Comparison of ENCODE assay signal across 25 cellular contexts in genomic region chrY:19015213-19015612, GRCh38.
"Had no signal": no experiment of that assay in that cellular context is flagged by ENCODE, and none has a peak within 500 bp of the region (broad histone marks: within the 10 kb centered on the region; RNA-seq: fewer than 3 reads in every experiment).

No MANE protein-coding gene starts in this region.

- H3K27me3 ChIP-seq: stomach, suprapubic skin, testis, thyroid gland, tibial nerve, transverse colon, upper lobe of left lung, upper lobe of right lung, uterus, vagina had no signal

- H3K36me3 Mint-ChIP-seq: stimulated activated effector memory CD8-positive, alpha-beta T cell treated with anti-CD3 and anti-CD28 coated beads, Interleukin-12 subunit alpha, Interleukin-12 subunit beta, amount 100 ng/mL, for 72 hours; stimulated activated memory B cell treated with anti-CD40 and anti-IgM and Interleukin-4, amounts not matched to agents 10 μg/mL and 1 μg/mL and 100 μg/mL, for 72 hours; stimulated activated naive B cell treated with anti-CD40 and anti-IgM and Interleukin-4, amounts not matched to agents 10 μg/mL and 1 μg/mL and 100 μg/mL, for 72 hours; type B pancreatic cell had no signal

- H3K4me3 Mint-ChIP-seq: stimulated activated effector memory CD8-positive, alpha-beta T cell treated with anti-CD3 and anti-CD28 coated beads, Interleukin-12 subunit alpha, Interleukin-12 subunit beta, amount 100 ng/mL, for 72 hours; stimulated activated memory B cell treated with anti-CD40 and anti-IgM and Interleukin-4, amounts not matched to agents 10 μg/mL and 1 μg/mL and 100 μg/mL, for 72 hours; stimulated activated naive B cell treated with anti-CD40 and anti-IgM and Interleukin-4, amounts not matched to agents 10 μg/mL and 1 μg/mL and 100 μg/mL, for 72 hours; stimulated activated naive CD8-positive, alpha-beta T cell treated with anti-CD3 and anti-CD28 coated beads, Interleukin-15, amount 100 ng/mL, for 72 hours; stimulated activated naive CD8-positive, alpha-beta T cell treated with anti-CD3 and anti-CD28 coated beads, Interleukin-15, Interleukin-2, amounts not matched to agents 100 ng/mL and 50 ng/mL, for 24 hours; type B pancreatic cell had no signal

- H3K27me3 Mint-ChIP-seq: stimulated activated memory B cell treated with anti-CD40 and anti-IgM and Interleukin-4, amounts not matched to agents 10 μg/mL and 1 μg/mL and 100 μg/mL, for 72 hours; stimulated activated naive B cell treated with anti-CD40 and anti-IgM and Interleukin-4, amounts not matched to agents 10 μg/mL and 1 μg/mL and 100 μg/mL, for 72 hours; stimulated activated naive CD8-positive, alpha-beta T cell treated with anti-CD3 and anti-CD28 coated beads, Interleukin-15, amount 100 ng/mL, for 72 hours; stimulated activated naive CD8-positive, alpha-beta T cell treated with anti-CD3 and anti-CD28 coated beads, Interleukin-15, Interleukin-2, amounts not matched to agents 100 ng/mL and 50 ng/mL, for 24 hours; type B pancreatic cell had no signal

- H3K9me3 ChIP-seq: stomach, suprapubic skin, testis, thoracic aorta, thyroid gland, tibial nerve, transverse colon, upper lobe of left lung, upper lobe of right lung, uterus, vagina had no signal

- ATAC-seq: stimulated activated effector memory CD8-positive, alpha-beta T cell treated with anti-CD3 and anti-CD28 coated beads, Interleukin-12 subunit alpha, Interleukin-12 subunit beta, amount 100 ng/mL, for 72 hours; stimulated activated memory B cell treated with anti-CD40 and anti-IgM and Interleukin-4, amounts not matched to agents 10 μg/mL and 1 μg/mL and 100 μg/mL, for 72 hours; stimulated activated naive CD8-positive, alpha-beta T cell treated with anti-CD3 and anti-CD28 coated beads, Interleukin-15, amount 100 ng/mL, for 72 hours; stimulated activated naive CD8-positive, alpha-beta T cell treated with anti-CD3 and anti-CD28 coated beads, Interleukin-15, Interleukin-2, amounts not matched to agents 100 U/mL and 50 U/mL, for 24 hours; upper lobe of right lung had no signal

- H3K36me3 ChIP-seq: stomach, suprapubic skin, thoracic aorta, thyroid gland, tibial nerve, transverse colon, upper lobe of left lung, upper lobe of right lung, uterus, vagina had no signal

- H3K4me1 Mint-ChIP-seq: stimulated activated effector memory CD8-positive, alpha-beta T cell treated with anti-CD3 and anti-CD28 coated beads, Interleukin-12 subunit alpha, Interleukin-12 subunit beta, amount 100 ng/mL, for 72 hours; stimulated activated memory B cell treated with anti-CD40 and anti-IgM and Interleukin-4, amounts not matched to agents 10 μg/mL and 1 μg/mL and 100 μg/mL, for 72 hours had no signal

- H3K4me1 ChIP-seq: stomach, suprapubic skin, testis, thyroid gland, tibial nerve, transverse colon, upper lobe of left lung, upper lobe of right lung, uterus, vagina had no signal

- H3K9me3 Mint-ChIP-seq: stimulated activated memory B cell treated with anti-CD40 and anti-IgM and Interleukin-4, amounts not matched to agents 10 μg/mL and 1 μg/mL and 100 μg/mL, for 72 hours; stimulated activated naive B cell treated with anti-CD40 and anti-IgM and Interleukin-4, amounts not matched to agents 10 μg/mL and 1 μg/mL and 100 μg/mL, for 72 hours; stimulated activated naive CD8-positive, alpha-beta T cell treated with anti-CD3 and anti-CD28 coated beads, Interleukin-15, amount 100 ng/mL, for 72 hours; stimulated activated naive CD8-positive, alpha-beta T cell treated with anti-CD3 and anti-CD28 coated beads, Interleukin-15, Interleukin-2, amounts not matched to agents 100 ng/mL and 50 ng/mL, for 24 hours; type B pancreatic cell had no signal

- H3K4me3 ChIP-seq: stomach, suprapubic skin, testis, thoracic aorta, thyroid gland, tibial nerve, transverse colon, upper lobe of left lung, upper lobe of right lung, uterus, vagina had no signal

- H3K27ac Mint-ChIP-seq: stimulated activated effector memory CD8-positive, alpha-beta T cell treated with anti-CD3 and anti-CD28 coated beads, Interleukin-12 subunit alpha, Interleukin-12 subunit beta, amount 100 ng/mL, for 72 hours; stimulated activated memory B cell treated with anti-CD40 and anti-IgM and Interleukin-4, amounts not matched to agents 10 μg/mL and 1 μg/mL and 100 μg/mL, for 72 hours; stimulated activated naive B cell treated with anti-CD40 and anti-IgM and Interleukin-4, amounts not matched to agents 10 μg/mL and 1 μg/mL and 100 μg/mL, for 72 hours; stimulated activated naive CD8-positive, alpha-beta T cell treated with anti-CD3 and anti-CD28 coated beads, Interleukin-15, amount 100 ng/mL, for 72 hours; stimulated activated naive CD8-positive, alpha-beta T cell treated with anti-CD3 and anti-CD28 coated beads, Interleukin-15, Interleukin-2, amounts not matched to agents 100 ng/mL and 50 ng/mL, for 24 hours; type B pancreatic cell had no signal

- H3K27ac ChIP-seq: stomach, suprapubic skin, testis, thoracic aorta, thyroid gland, tibial nerve, transverse colon, upper lobe of left lung, upper lobe of right lung, uterus, vagina had no signal

- DNase-seq: stimulated activated CD4-positive, alpha-beta T cell treated with anti-CD3 and anti-CD28 coated beads, Interleukin-2, amount 100 ng/mL, for 48 hours; stimulated activated CD4-positive, alpha-beta T cell treated with anti-CD3 and anti-CD28 coated beads, Interleukin-4, amount 100 ng/mL, for 1 hour; stimulated activated CD4-positive, alpha-beta T cell treated with anti-CD3 and anti-CD28 coated beads, Interleukin-4, amount 100 ng/mL, for 24 hours; stimulated activated CD4-positive, alpha-beta T cell treated with anti-CD3 and anti-CD28 coated beads, Interleukin-4, amount 100 ng/mL, for 4 hours; stimulated activated CD8-positive, alpha-beta memory T cell treated with anti-CD3 and anti-CD28 coated beads, Interleukin-4, amount 100 ng/mL, for 48 hours; stimulated activated naive B cell treated with anti-CD40 and anti-IgM and Interleukin-4, amounts not matched to agents 10 μg/mL and 1 μg/mL and 100 μg/mL, for 72 hours; stimulated activated naive CD4-positive, alpha-beta T cell; stimulated activated naive CD4-positive, alpha-beta T cell treated with Interleukin-2 at 50 U/mL for 16 hours; stimulated activated naive CD8-positive, alpha-beta T cell treated with anti-CD3 and anti-CD28 coated beads, Interleukin-15, amount 100 ng/mL, for 72 hours; stimulated activated naive CD8-positive, alpha-beta T cell treated with anti-CD3 and anti-CD28 coated beads, Interleukin-15, Interleukin-2, amounts not matched to agents 100 U/mL and 50 U/mL, for 24 hours; stomach; transverse colon; upper lobe of left lung; upper lobe of right lung; uterus had no signal
